8 cellular contexts compared by ENCODE assay signal in the genomic region with DNA sequence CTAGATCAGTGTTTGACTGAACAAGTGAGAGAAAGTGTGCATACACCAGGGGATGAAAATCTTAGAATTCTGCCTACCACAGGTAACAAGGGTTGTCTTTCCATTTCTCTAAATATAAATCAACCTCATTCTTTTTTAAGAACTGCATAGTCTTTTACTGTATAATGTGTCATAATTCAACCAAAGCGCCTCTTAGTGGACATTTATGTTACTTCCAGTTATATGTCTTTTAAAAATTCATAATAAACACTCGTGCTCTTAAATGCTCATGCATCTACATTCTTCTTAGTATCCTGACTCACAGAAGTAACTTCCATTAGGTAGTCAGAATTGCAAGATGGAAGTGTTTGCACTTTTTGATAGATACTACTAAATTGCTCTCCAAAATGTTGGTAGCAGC.
DNase-seq lines count a peak whose midpoint lies in the region; ATAC-seq and TF ChIP-seq lines count a peak whose summit lies in the region.

No MANE protein-coding gene starts in this region.

- TF ChIP-seq POLR2A in breast epithelium (IDR thresholded peaks at IDR 0.05): no peak

- peaks cover 21% of the 10 kb centered on the region for H3K4me1 Mint-ChIP-seq in T-helper 2 cell treated with Interferon-gamma antibody and Interleukin-4, amounts not matched to agents 5 μg/mL and 100 μg/mL, for 36 hours (ENCODE audit: low read depth)

- no peaks in the 10 kb centered on the region for H3K9me2 ChIP-seq in MM.1S (replicated peaks; ENCODE audit: insufficient read depth, low read length)

- intact Hi-C loops in breast epithelium (cut with DNase I; ENCODE audit: low total_unique reads): no loop called here

- no peaks in the 10 kb centered on the region for H3K36me3 Mint-ChIP-seq in T-helper 2 cell treated with Interferon-gamma antibody and Interleukin-4, amounts not matched to agents 5 μg/mL and 100 μg/mL, for 36 hours (ENCODE audit: low read depth)

- peaks cover 10% of the 10 kb centered on the region for H3K27me3 Mint-ChIP-seq in T-helper 2 cell treated with Interferon-gamma antibody and Interleukin-4, amounts not matched to agents 5 μg/mL and 100 μg/mL, for 36 hours (ENCODE audit: low read depth)

- DNase-seq in NOMO-1 (lab: John Stamatoyannopoulos, UW; ENCODE audit: unreplicated experiment in 2 of 2): peak; percentile 7 to 73
- no peak for DNase-seq in NOMO-1 treated with dmso at 0.1 percent for 144 hours (lab: John Stamatoyannopoulos, UW; ENCODE audit: unreplicated experiment)
- peak; percentile 68 for DNase-seq in MM.1S
- no peak for DNase-seq in breast epithelium (ENCODE audit: low spot score in 2 of 2)
- no peak for DNase-seq in T-helper 2 cell treated with Interferon-gamma antibody and Interleukin-4, amounts not matched to agents 5 μg/mL and 100 μg/mL, for 36 hours (ENCODE audit: low spot score)
- DNase-seq in OCI-M2 (lab: John Stamatoyannopoulos, UW; ENCODE audit: unreplicated experiment): no peak

- H3K4me1 ChIP-seq in MM.1S (ENCODE audit: low read length) (peaks cover 6% of the 10 kb centered on the region; the same call in 1 of the 2 replicates), breast epithelium (no peaks in the 10 kb centered on the region), neutrophil (ENCODE audit: control insufficient read depth in 1 of 2, insufficient read depth in 1 of 2, low read depth in 1 of 2, low read length in 1 of 2) (peaks cover 24% of the 10 kb centered on the region in 2 experiments)

- H3K4me3 ChIP-seq in MM.1S (ENCODE audit: low read length) (no peak overlapping the region), breast epithelium (no peak overlapping the region), neutrophil (ENCODE audit: low read depth in 1 of 2, low read length in 1 of 2) (no peak overlapping the region)

- H3K36me3 ChIP-seq in MM.1S (replicated peaks; ENCODE audit: insufficient read depth, low read length) (no peaks in the 10 kb centered on the region), breast epithelium (no peaks in the 10 kb centered on the region), neutrophil (no peaks in the 10 kb centered on the region)

- H3K9me3 ChIP-seq in MM.1S (replicated peaks; ENCODE audit: insufficient read depth, low read length): no peaks in the 10 kb centered on the region
- no peaks in the 10 kb centered on the region for H3K9me3 ChIP-seq in breast epithelium
- H3K9me3 ChIP-seq in neutrophil: no peaks in the 10 kb centered on the region

- no peak overlapping the region for H3K9ac ChIP-seq in MM.1S (ENCODE audit: low read length)

- H4K20me1 ChIP-seq in MM.1S (ENCODE audit: insufficient read depth, low read length): no peaks in the 10 kb centered on the region

- peaks cover 6% of the 10 kb centered on the region for H3K27me3 ChIP-seq in MM.1S (replicated peaks; ENCODE audit: insufficient read depth, low read length)
- H3K27me3 ChIP-seq in breast epithelium: no peaks in the 10 kb centered on the region
- H3K27me3 ChIP-seq in neutrophil: peaks cover 11% of the 10 kb centered on the region

- TF ChIP-seq CTCF in MM.1S (IDR thresholded peaks at IDR 0.05; ENCODE audit: low read length) (peak; percentile 60), breast epithelium (IDR thresholded peaks at IDR 0.05) (peak in 2 of 3 donors; percentile 14 to 36), neutrophil (IDR thresholded peaks at IDR 0.05) (peak; percentile 46)

- ATAC-seq in GM19023 (IDR thresholded peaks at IDR 0.05; ENCODE audit: unreplicated experiment): no peak

- no peaks in the 10 kb centered on the region for H3K79me2 ChIP-seq in MM.1S (ENCODE audit: low read length)

- no peak overlapping the region for H3K4me3 Mint-ChIP-seq in T-helper 2 cell treated with Interferon-gamma antibody and Interleukin-4, amounts not matched to agents 5 μg/mL and 100 μg/mL, for 36 hours

- no peak overlapping the region for H3K27ac Mint-ChIP-seq in T-helper 2 cell treated with Interferon-gamma antibody and Interleukin-4, amounts not matched to agents 5 μg/mL and 100 μg/mL, for 36 hours

- no peak overlapping the region for H3K4me2 ChIP-seq in MM.1S (ENCODE audit: low read depth, low read length)

- H3F3A ChIP-seq in MM.1S (ENCODE audit: insufficient read depth, low read length): no peaks in the 10 kb centered on the region

- no peak overlapping the region for H2AFZ ChIP-seq in MM.1S (ENCODE audit: low read length)

- H3K9me3 Mint-ChIP-seq in T-helper 2 cell treated with Interferon-gamma antibody and Interleukin-4, amounts not matched to agents 5 μg/mL and 100 μg/mL, for 36 hours: no peaks in the 10 kb centered on the region

- no peak overlapping the region for H3K27ac ChIP-seq in MM.1S (ENCODE audit: low read length)
- H3K27ac ChIP-seq in breast epithelium: no peak overlapping the region
- no peak overlapping the region for H3K27ac ChIP-seq in neutrophil

Comparison
In these comparisons a context has a peak if more than half of its experiments do, and no peak if none do; other contexts are left out.
1. DNase-seq: peak in NOMO-1 (2 of 2) and MM.1S (single experiment); none in NOMO-1 treated with dmso at 0.1 percent for 144 hours (single experiment), breast epithelium (0 of 2), T-helper 2 cell treated with Interferon-gamma antibody and Interleukin-4, amounts not matched to agents 5 μg/mL and 100 μg/mL, for 36 hours (single experiment) and OCI-M2 (single experiment).
2. Peak in every context shown above with its lines, with median percentiles within 50 percentile points of each other: CTCF ChIP-seq.